28 cellular contexts compared by ENCODE assay signal in genomic region chr1:43372172-43372571, GRCh38. TPM values are rescaled to one million over a fixed set of nuclear protein-coding genes. Genes with fewer than 3 reads are reported as not detected.
DNase-seq lines count a peak whose midpoint lies in the region; ATAC-seq and TF ChIP-seq lines count a peak whose summit lies in the region.
"Had no signal": no experiment of that assay in that cellular context is flagged by ENCODE, and none has a peak within 500 bp of the region (broad histone marks: within the 10 kb centered on the region; RNA-seq: fewer than 3 reads in every experiment).

No MANE protein-coding gene starts in this region.

- 95 to 98% (median 97%) methylated on average over 5 of the region's 5 CpGs for WGBS in heart left ventricle, 4 donors

- no peak overlapping the region for H3K9ac ChIP-seq in fibroblast of lung (ENCODE audit: insufficient read depth, low read length)

- H4K20me1 ChIP-seq in fibroblast of lung (ENCODE audit: control insufficient read depth, extremely low read depth, insufficient read depth, low read length) = no peaks in the 10 kb centered on the region

- ATAC-seq in heart left ventricle (no peak), left cardiac atrium (no peak)
- ATAC-seq: gastroesophageal sphincter; stimulated activated naive CD8-positive, alpha-beta T cell treated with anti-CD3 and anti-CD28 coated beads, Interleukin-15, Interleukin-2, amounts not matched to agents 100 U/mL and 50 U/mL, for 24 hours had no signal

- H3K36me3 ChIP-seq in heart left ventricle (peaks cover 0 to 12% (median 0%) of the 10 kb centered on the region in 9 donors), SJSA1 (peaks cover 26% of the 10 kb centered on the region), fibroblast of lung (ENCODE audit: control insufficient read depth, insufficient read depth, low read length) (no peaks in the 10 kb centered on the region)
- H3K36me3 ChIP-seq: adrenal gland, BE2C, cardiac muscle cell had no signal

- DNase-seq in heart left ventricle (no peak), left cardiac atrium (no peak), SJSA1 (ENCODE audit: low read depth in 1 of 2, low spot score in 2 of 2) (no peak), fibroblast of lung (ENCODE audit: low read depth in 2 of 2) (peak in 1 of 2 donors; percentile 27), substantia nigra (lab: John Stamatoyannopoulos, UW) (no peak), NCI-H146 (lab: John Stamatoyannopoulos, UW) (no peak), SIG-M5 (lab: John Stamatoyannopoulos, UW) (no peak), DMS153 (lab: John Stamatoyannopoulos, UW) (no peak)
- DNase-seq: activated CD8-positive, alpha-beta memory T cell treated with anti-CD3 and anti-CD28 coated beads for 24 hours; activated naive CD4-positive, alpha-beta T cell; activated T-cell treated with anti-CD3 and anti-CD28 coated beads, Interleukin-2, amount 50 U/mL, for 24 hours; adrenal gland; BE2C; DND-41; islet precursor cell; NCI-H1436; NCI-H2171; NCI-H524 treated with DMSO at 0.1 percent for 48 hours; nucleus accumbens; retina; stimulated activated CD4-positive, alpha-beta T cell treated with anti-CD3 and anti-CD28 coated beads, Interleukin-4, amount 100 ng/mL, for 24 hours; stimulated activated naive CD8-positive, alpha-beta T cell treated with anti-CD3 and anti-CD28 coated beads, Interleukin-15, Interleukin-2, amounts not matched to agents 100 U/mL and 50 U/mL, for 24 hours; T-helper 1 cell; trophoblast cell had no signal

- H3K27ac ChIP-seq in heart left ventricle (peak overlapping the region in 9 of 12 donors; percentile 19 to 71 (median 47)), SJSA1 (peak overlapping the region; percentile 37; the same call in 1 of the 2 replicates), fibroblast of lung (ENCODE audit: insufficient read depth, low read length) (peak overlapping the region; percentile 85), substantia nigra (ENCODE audit: low read depth, low read length, poor library complexity, severe bottlenecking) (peak overlapping the region; percentile 9)
- H3K27ac ChIP-seq: cardiac muscle cell had no signal

- no peak overlapping the region for H3K4me3 ChIP-seq in heart left ventricle
- no peak overlapping the region for H3K4me3 ChIP-seq in SJSA1
- H3K4me3 ChIP-seq in fibroblast of lung (replicated peaks in 1 of 4; ENCODE audit: control extremely low read depth in 1 of 4, insufficient read depth in 1 of 4, low read depth in 3 of 4, low read length in 4 of 4) = no peak overlapping the region
- H3K4me3 ChIP-seq: adrenal gland, cardiac muscle cell, gastroesophageal sphincter had no signal

- no peak for TF ChIP-seq POLR2A in heart left ventricle (IDR thresholded peaks at IDR 0.05)

- intact Hi-C loops in heart left ventricle (cut with DNase I) = no loop called here
- intact Hi-C loops in left cardiac atrium (cut with DNase I) = no loop called here

- peaks cover 13% of the 10 kb centered on the region for H3K79me2 ChIP-seq in fibroblast of lung (ENCODE audit: control insufficient read depth, insufficient read depth, low read length)

- H3K9me3 ChIP-seq in heart left ventricle = no peaks in the 10 kb centered on the region
- 0 out of 2 replicates have a peak, but pooled peaks cover 3% of the 10 kb centered on the region for H3K9me3 ChIP-seq in SJSA1 (replicated peaks)
- H3K9me3 ChIP-seq in fibroblast of lung (ENCODE audit: control insufficient read depth, insufficient read depth, low read depth, low read length) = no peaks in the 10 kb centered on the region
- H3K9me3 ChIP-seq: adrenal gland, BE2C, gastroesophageal sphincter had no signal

- H3K4me2 ChIP-seq in fibroblast of lung (ENCODE audit: extremely low read depth, insufficient read depth, low read length) = no peak overlapping the region

- no peak for TF ChIP-seq CTCF in heart left ventricle (IDR thresholded peaks at IDR 0.05)
- TF ChIP-seq CTCF in fibroblast of lung (conservative IDR thresholded peaks at IDR 0.05 in 1 of 2, IDR thresholded peaks at IDR 0.05 in 1 of 2; ENCODE audit: low read depth in 1 of 2, low read length in 2 of 2) = no peak

- H3K27me3 ChIP-seq in heart left ventricle = no peaks in the 10 kb centered on the region
- H3K27me3 ChIP-seq in SJSA1 (replicated peaks) = no peaks in the 10 kb centered on the region
- no peaks in the 10 kb centered on the region for H3K27me3 ChIP-seq in fibroblast of lung (ENCODE audit: control insufficient read depth, insufficient read depth, low read length)
- H3K27me3 ChIP-seq: adrenal gland, BE2C, cardiac muscle cell, gastroesophageal sphincter had no signal

- H3K4me1 ChIP-seq in heart left ventricle (peaks cover under 1 to 33% (median 15%) of the 10 kb centered on the region in 12 donors), SJSA1 (replicated peaks) (peaks cover 31% of the 10 kb centered on the region), fibroblast of lung (ENCODE audit: control insufficient read depth, extremely low read depth, insufficient read depth, low read length) (peaks cover 16% of the 10 kb centered on the region)
- H3K4me1 ChIP-seq: BE2C had no signal

- no peak overlapping the region for H2AFZ ChIP-seq in fibroblast of lung (ENCODE audit: low read length)

RNA-seq across cellular contexts. Expression of gene ELOVL1, which starts 4.4 kb away (rescaled TPM):
- total RNA-seq in heart left ventricle (10 to 100 TPM; 22.1 to 63.5 (median 33.6) TPM), left cardiac atrium (10 to 100 TPM; 35.9 to 49.4 TPM), fibroblast of lung (33.4 and 65.2 TPM in 2 replicates)
- polyA plus RNA-seq in heart left ventricle (10 to 100 TPM; 25.7 to 93.4 TPM), fibroblast of lung (172 and 203 TPM in 2 replicates)
- total RNA-seq in SJSA1 (2014; rRNA removed; shearing (Covaris generic)) = 69.5 and 115 TPM in 2 replicates
- polyA plus RNA-seq in fibroblast of lung (2012) = 123 and 155 TPM in 2 replicates
- polyA minus RNA-seq in fibroblast of lung (ENCODE audit: low replicate concordance) = 185 and 279 TPM in 2 replicates

RNA-seq across cellular contexts. Expression of gene CDC20, which starts 13.4 kb away (rescaled TPM):
- 10 to 100 TPM in 1 of 9 donors, 1 to 10 TPM in 5, under 1 TPM in 3; 0.45 to 16.9 (median 1.5) TPM for total RNA-seq in heart left ventricle
- polyA plus RNA-seq in heart left ventricle = under 1 TPM; 0.38 to 0.49 TPM
- total RNA-seq in left cardiac atrium = 1 to 10 TPM in 1 of 2 donors, under 1 TPM in 1; 0.34 to 1.4 TPM
- 194 and 257 TPM in 2 replicates for total RNA-seq in SJSA1 (2014; rRNA removed; shearing (Covaris generic))
- total RNA-seq in fibroblast of lung = 1.3 and 24.1 TPM in 2 replicates
- polyA plus RNA-seq in fibroblast of lung = 16.7 and 88.0 TPM in 2 replicates
- polyA plus RNA-seq in fibroblast of lung (2012) = 19.4 and 114 TPM in 2 replicates
- 53.6 and 300 TPM in 2 replicates for polyA minus RNA-seq in fibroblast of lung (ENCODE audit: low replicate concordance)

RNA-seq across cellular contexts. Expression of gene MED8, which starts 17.4 kb away (rescaled TPM):
- 10 to 100 TPM; 13.7 to 25.4 (median 16.9) TPM for total RNA-seq in heart left ventricle
- polyA plus RNA-seq in heart left ventricle = 10 to 100 TPM; 11.7 to 31.4 TPM
- 10 to 100 TPM; 19.1 to 27.4 TPM for total RNA-seq in left cardiac atrium
- total RNA-seq in SJSA1 (2014; rRNA removed; shearing (Covaris generic)) = 60.7 and 67.8 TPM in 2 replicates
- total RNA-seq in fibroblast of lung = 56.2 and 69.2 TPM in 2 replicates
- 45.8 and 49.7 TPM in 2 replicates for polyA plus RNA-seq in fibroblast of lung
- 59.5 and 65.3 TPM in 2 replicates for polyA plus RNA-seq in fibroblast of lung (2012)
- polyA minus RNA-seq in fibroblast of lung (ENCODE audit: low replicate concordance) = 28.4 and 30.6 TPM in 2 replicates

RNA-seq across cellular contexts. Expression of gene SZT2, which starts 17.5 kb away (rescaled TPM):
- total RNA-seq in heart left ventricle (10 to 100 TPM; 19.0 to 39.7 (median 24.4) TPM), left cardiac atrium (10 to 100 TPM; 26.3 to 30.5 TPM), fibroblast of lung (17.2 and 26.9 TPM in 2 replicates)
- polyA plus RNA-seq in heart left ventricle (10 to 100 TPM; 13.1 to 29.1 TPM), fibroblast of lung (7.1 and 8.5 TPM in 2 replicates)
- total RNA-seq in SJSA1 (2014; rRNA removed; shearing (Covaris generic)) = 15.6 and 19.8 TPM in 2 replicates
- polyA plus RNA-seq in fibroblast of lung (2012) = 7.8 and 8.1 TPM in 2 replicates
- 65.4 and 101 TPM in 2 replicates for polyA minus RNA-seq in fibroblast of lung (ENCODE audit: low replicate concordance)

RNA-seq across cellular contexts. Expression of gene MPL, which starts 34.6 kb away (rescaled TPM):
- total RNA-seq in heart left ventricle (under 1 TPM; 0.25 to 0.98 (median 0.59) TPM), left cardiac atrium (under 1 TPM; 0.44 to 0.65 TPM), fibroblast of lung (not detected in 2 replicates)
- polyA plus RNA-seq in heart left ventricle (under 1 TPM in 1 of 2 donors, not detected in 1; 0.11 TPM), fibroblast of lung (not detected in 2 replicates)
- total RNA-seq in SJSA1 (2014; rRNA removed; shearing (Covaris generic)) = not detected in 2 replicates
- 0.12 TPM in 1 of 2 replicates, not detected in the other for polyA plus RNA-seq in fibroblast of lung (2012)
- polyA minus RNA-seq in fibroblast of lung (ENCODE audit: low replicate concordance) = not detected in 2 replicates
- total RNA-seq: A172, cardiac muscle cell, epithelial cell of proximal tubule had no signal
- polyA plus RNA-seq: cardiac muscle cell had no signal

Comparison
In these comparisons a context has a peak if more than half of its experiments do, and no peak if none do; other contexts are left out.
1. H3K27ac ChIP-seq: peak in every context shown above with its lines; median percentile 85 in fibroblast of lung; 47 in heart left ventricle; 37 in SJSA1; 9 in substantia nigra.